1 cellular context compared by ENCODE assay signal in the genomic region with DNA sequence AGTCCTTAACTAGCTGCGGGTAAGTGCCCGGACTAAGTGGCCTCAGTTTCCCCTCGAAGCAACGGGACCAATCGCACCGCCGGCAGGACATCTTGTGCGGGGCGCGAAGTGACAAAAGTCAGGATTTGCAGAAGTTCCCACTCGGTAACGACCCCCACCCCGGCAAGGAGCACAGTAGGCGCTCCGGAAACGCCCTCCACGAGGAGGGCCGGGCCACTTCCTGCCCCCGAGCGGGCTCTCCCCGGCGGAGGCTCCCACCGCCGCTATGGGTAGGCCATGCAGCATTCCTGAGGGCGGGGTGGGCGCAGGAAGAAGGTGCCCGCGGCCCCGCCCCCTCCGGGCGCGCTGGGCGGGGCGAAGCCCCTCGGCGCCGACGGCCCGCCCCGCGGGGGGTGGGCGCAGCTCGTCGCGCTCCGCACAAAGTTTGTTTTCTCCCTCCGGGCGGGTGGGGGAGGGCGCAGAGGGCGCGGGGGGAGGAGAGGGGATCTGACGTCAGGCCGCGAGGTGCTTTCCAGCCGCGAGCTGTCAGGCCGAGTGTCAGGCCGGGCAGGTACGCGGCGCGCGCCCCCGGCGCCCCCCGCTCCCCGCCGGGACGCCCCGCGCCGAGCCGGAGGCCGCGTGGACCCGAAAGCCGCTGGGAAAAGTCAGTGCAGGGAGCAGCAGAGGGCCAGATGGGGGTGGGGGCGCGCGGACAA.
TF ChIP-seq lines count a peak whose summit lies in the region.

Gene TGIF2 (plus strand): TSS at position 495 of the 695 bp plus-strand sequence. CDS start 5,178 bp downstream, outside the sequence.

TF ChIP-seq in K562, 482 proteins besides CTCF, POLR2A, EP300 and RAD21 (continued from another document):
- TF ChIP-seq ARID3A (IDR thresholded peaks at IDR 0.05; ENCODE audit: borderline replicate concordance, low read depth, low read length) (no peak), ZNF217 (CRISPR knock-in tag; IDR thresholded peaks at IDR 0.05) (no peak), KLF13 (tag; IDR thresholded peaks at IDR 0.05; ENCODE audit: borderline replicate concordance, low read depth) (no peak), NR2C2 (CRISPR knock-in tag; IDR thresholded peaks at IDR 0.05) (no peak), NR2C2 (tag; IDR thresholded peaks at IDR 0.05) (no peak), BCLAF1 (IDR thresholded peaks at IDR 0.05; ENCODE audit: borderline replicate concordance in 1 of 2, control insufficient read depth in 1 of 2, low read depth in 2 of 2, low read length in 1 of 2) (no peak), SMC3 (conservative IDR thresholded peaks at IDR 0.05; ENCODE audit: insufficient read depth, low read depth, low read length) (no peak), GATAD2B (IDR thresholded peaks at IDR 0.05; ENCODE audit: borderline replicate concordance) (peak; percentile 72; the same call in 1 of the 2 replicates), GTF2E2 (tag; IDR thresholded peaks at IDR 0.05) (no peak), CCNT2 (IDR thresholded peaks at IDR 0.05; ENCODE audit: borderline replicate concordance, extremely low read depth, insufficient read length, low read depth, low read length) (peak; percentile 88), ZBTB7A (IDR thresholded peaks at IDR 0.05; ENCODE audit: borderline replicate concordance, control insufficient read depth, low read depth, low read length) (peak; percentile 97), UBTF (IDR thresholded peaks at IDR 0.05; ENCODE audit: borderline replicate concordance in 1 of 2, low read depth in 2 of 2, low read length in 2 of 2) (0 out of 4 replicates have a peak, but pooled peaks of 1 of the 2 experiments have one; percentile 15), PTBP1 (IDR thresholded peaks at IDR 0.05; ENCODE audit: low read depth, low read length) (no peak)
